ENCODE assay signal across 8 cellular contexts in genomic region chr3:61561374-61562041, GRCh38. TPM values are rescaled to one million over a fixed set of nuclear protein-coding genes. Genes with fewer than 3 reads are reported as not detected.
A peak's percentile ranks its signal among the peaks of the same experiment; 100 is the strongest.
DNase-seq lines count a peak whose midpoint lies in the region; ATAC-seq and TF ChIP-seq lines count a peak whose summit lies in the region.

PTPRG (plus strand) TSS chr3:61561571; CDS start chr3:61562288, 717 bp downstream.

- TF ChIP-seq CTCF in GM10266 (IDR thresholded peaks at IDR 0.05; ENCODE audit: control insufficient read depth, insufficient read depth, low read depth, missing control alignments) = no peak

- DNase-seq in A172 (ENCODE audit: low spot score) (peak; percentile 81), GM10266 (ENCODE audit: extremely low spot score) (peak; percentile 55), NCI-H345 (lab: John Stamatoyannopoulos, UW) (peak; percentile 87), glomerular visceral epithelial cell (ENCODE audit: extremely low spot score) (peak; percentile 94), SHP77 (lab: John Stamatoyannopoulos, UW) (no peak)
- DNase-seq in activated naive CD4-positive, alpha-beta T cell treated with anti-CD3 and anti-CD28 coated beads, Interleukin-2, amount 50 U/mL, for 72 hours (ENCODE audit: low spot score in 2 of 2) = peak in 1 of 2 donors; percentile 51

- H3K4me1 ChIP-seq in neuron (ENCODE audit: insufficient read depth, low read length) = peaks cover 24% of the 10 kb centered on the region

- no peaks in the 10 kb centered on the region for H3K9me3 Mint-ChIP-seq in activated naive CD4-positive, alpha-beta T cell treated with anti-CD3 and anti-CD28 coated beads, Interleukin-2, amount 50 U/mL, for 72 hours

- H3K4me3 ChIP-seq in neuron (ENCODE audit: low read length) = peak within 1 kb of the TSS; percentile 61

- H3K9me3 ChIP-seq in neuron (ENCODE audit: low read length) = peaks cover 5% of the 10 kb centered on the region

- ATAC-seq in HG02885 (IDR thresholded peaks at IDR 0.05; ENCODE audit: poor library complexity, unreplicated experiment) = peak; percentile 67
- peak; percentile 37 to 75 for ATAC-seq in activated naive CD4-positive, alpha-beta T cell treated with anti-CD3 and anti-CD28 coated beads, Interleukin-2, amount 50 U/mL, for 72 hours

- no peak within 1 kb of the TSS for H3K27ac Mint-ChIP-seq in activated naive CD4-positive, alpha-beta T cell treated with anti-CD3 and anti-CD28 coated beads, Interleukin-2, amount 50 U/mL, for 72 hours

- no peaks in the 10 kb centered on the region for H3K36me3 ChIP-seq in neuron (ENCODE audit: insufficient read depth, low read length)

- peaks cover 0 to 20% of the 10 kb centered on the region in 2 donors for H3K36me3 Mint-ChIP-seq in activated naive CD4-positive, alpha-beta T cell treated with anti-CD3 and anti-CD28 coated beads, Interleukin-2, amount 50 U/mL, for 72 hours

- peak within 1 kb of the TSS; percentile 97 for H2AFZ ChIP-seq in neuron (ENCODE audit: low read depth, low read length)

- H3K27me3 ChIP-seq in neuron (ENCODE audit: insufficient read depth, low read length) = peaks cover 5% of the 10 kb centered on the region

RNA-seq across cellular contexts. Expression of gene PTPRG, which starts in this region (rescaled TPM):
- 5.6 and 7.3 TPM in 2 replicates for total RNA-seq in A172 (2014; rRNA removed; shearing (Covaris generic))
- under 1 TPM; 0.11 to 0.45 TPM for total RNA-seq in activated naive CD4-positive, alpha-beta T cell treated with anti-CD3 and anti-CD28 coated beads, Interleukin-2, amount 50 U/mL, for 72 hours

Comparison
In these comparisons a context has a peak if more than half of its experiments do, and no peak if none do; other contexts are left out.
1. Peak in ATAC-seq in activated naive CD4-positive, alpha-beta T cell treated with anti-CD3 and anti-CD28 coated beads, Interleukin-2, amount 50 U/mL, for 72 hours; RNA of the gene not detected or under 1 TPM.
2. DNase-seq: peak in A172 (single experiment), GM10266 (single experiment), NCI-H345 (single experiment) and glomerular visceral epithelial cell (single experiment); none in SHP77 (0 of 2).